15 cellular contexts compared by ENCODE assay signal in the genomic region with DNA sequence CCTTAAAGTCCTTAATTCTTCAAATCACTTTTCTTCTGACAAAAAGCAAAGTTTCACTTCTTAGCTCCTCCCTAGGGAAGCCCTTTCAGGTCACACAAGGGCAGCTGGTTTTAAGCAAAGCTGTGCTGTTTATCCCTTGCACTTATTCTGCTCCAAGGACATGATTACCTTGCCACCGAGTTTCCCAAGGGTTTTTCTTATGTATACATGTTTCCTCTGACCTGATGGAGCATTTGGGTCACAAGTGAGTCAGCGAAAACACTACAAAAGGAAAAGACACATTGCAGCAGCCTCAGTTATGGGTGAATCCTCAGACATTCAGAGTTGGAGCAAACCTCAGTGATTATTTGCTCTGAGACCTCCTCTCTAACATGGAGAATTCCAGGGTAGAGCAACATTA. TPM values are rescaled to one million over a fixed set of nuclear protein-coding genes. Genes with fewer than 3 reads are reported as not detected.
DNase-seq lines count a peak whose midpoint lies in the region; FAIRE-seq and TF ChIP-seq lines count a peak whose summit lies in the region.
"Had no signal": no experiment of that assay in that cellular context is flagged by ENCODE, and none has a peak within 500 bp of the region (broad histone marks: within the 10 kb centered on the region; RNA-seq: fewer than 3 reads in every experiment).

No MANE protein-coding gene starts in this region.

- no peak overlapping the region for H3K23ac ChIP-seq in trophoblast cell (ENCODE audit: low read length)

- H4K91ac ChIP-seq in trophoblast cell (ENCODE audit: low read depth, low read length), result no peak overlapping the region

- H3K79me2 ChIP-seq in OCI-LY7 (ENCODE audit: insufficient read depth, low read depth, low read length) (no peaks in the 10 kb centered on the region), trophoblast cell (ENCODE audit: control insufficient read depth, insufficient read depth, low read length, poor library complexity) (peaks cover 2% of the 10 kb centered on the region)

- H3K4me3 ChIP-seq in OCI-LY7 (ENCODE audit: low read depth, low read length, poor library complexity, severe bottlenecking), result no peak overlapping the region
- H3K4me3 ChIP-seq in trophoblast cell (ENCODE audit: low read depth, low read length), result no peak overlapping the region
- H3K4me3 ChIP-seq: heart left ventricle had no signal

- intact Hi-C loops in OCI-LY7 (cut with micrococcal nuclease; ENCODE audit: unreplicated experiment), result no loop called here
- intact Hi-C loops in activated T-helper 1 cell treated with anti-CD3 and anti-CD28 coated beads, Interleukin-12 subunit alpha, Interleukin-12 subunit beta, Interleukin-2, Interleukin-4 antibody, amounts not matched to agents 30 ng/mL and 10 ng/mL and 1 ng/mL, durations not matched to agents 14 hours and 24 hours and 36 hours (cut with micrococcal nuclease), result no loop called here

- no peaks in the 10 kb centered on the region for H3K9me2 ChIP-seq in OCI-LY7 (ENCODE audit: insufficient read depth, low read length)

- H2BK120ac ChIP-seq in trophoblast cell (ENCODE audit: insufficient read depth, low read length, poor library complexity), result no peak overlapping the region

- no peaks in the 10 kb centered on the region for H4K20me1 ChIP-seq in OCI-LY7 (ENCODE audit: insufficient read depth, low read length)

- no peak overlapping the region for H4K8ac ChIP-seq in trophoblast cell (ENCODE audit: low read depth, low read length)

- H2BK5ac ChIP-seq in trophoblast cell (ENCODE audit: low read depth, low read length, poor library complexity), result no peak overlapping the region

- FAIRE-seq in H54 (lab: Jason Lieb, UNC), result peak; percentile 69

- no peak overlapping the region for H3K14ac ChIP-seq in trophoblast cell (ENCODE audit: low read length)

- H3K9me3 Mint-ChIP-seq in activated T-helper 1 cell treated with anti-CD3 and anti-CD28 coated beads, Interleukin-12 subunit alpha, Interleukin-12 subunit beta, Interleukin-2, Interleukin-4 antibody, amounts not matched to agents 30 ng/mL and 10 ng/mL and 1 ng/mL, durations not matched to agents 14 hours and 24 hours and 36 hours, result peaks cover 4% of the 10 kb centered on the region

- DNase-seq in H54 (ENCODE audit: insufficient read length, low spot score) (no peak), OCI-LY7 (ENCODE audit: low spot score) (no peak), fibroblast of gingiva (ENCODE audit: low read depth) (peak; percentile 33), trophoblast cell (no peak), DMS 273 (lab: John Stamatoyannopoulos, UW; ENCODE audit: unreplicated experiment) (no peak), activated gamma-delta T cell treated with Interleukin-2 at 50 U/mL for 16 hours (no peak)
- no peak for DNase-seq in activated T-helper 1 cell treated with anti-CD3 and anti-CD28 coated beads, Interleukin-12 subunit alpha, Interleukin-12 subunit beta, Interleukin-2, Interleukin-4 antibody, amounts not matched to agents 30 ng/mL and 10 ng/mL and 1 ng/mL, durations not matched to agents 14 hours and 24 hours and 36 hours (ENCODE audit: low spot score)
- DNase-seq: activated CD4-positive, alpha-beta T cell treated with anti-CD3 and anti-CD28 coated beads, Interleukin-2, amount 50 U/mL, for 48 hours; CD8-positive, alpha-beta T cell; effector CD4-positive, alpha-beta T cell; heart left ventricle; NCI-H1417 treated with DMSO at 0.1 percent for 48 hours; NCI-H446 treated with DMSO at 0.1 percent for 48 hours; T1000 had no signal

- H3K18ac ChIP-seq in trophoblast cell (ENCODE audit: low read length), result no peak overlapping the region

- H2AK5ac ChIP-seq in trophoblast cell (ENCODE audit: low read length), result no peak overlapping the region

- no peaks in the 10 kb centered on the region for H3K4me1 Mint-ChIP-seq in activated T-helper 1 cell treated with anti-CD3 and anti-CD28 coated beads, Interleukin-12 subunit alpha, Interleukin-12 subunit beta, Interleukin-2, Interleukin-4 antibody, amounts not matched to agents 30 ng/mL and 10 ng/mL and 1 ng/mL, durations not matched to agents 14 hours and 24 hours and 36 hours (ENCODE audit: low read depth)

- H3K9ac ChIP-seq in trophoblast cell (ENCODE audit: low read length), result no peak overlapping the region

- H2AFZ ChIP-seq in OCI-LY7 (ENCODE audit: low read length), result peak overlapping the region; percentile 64
- no peak overlapping the region for H2AFZ ChIP-seq in trophoblast cell (ENCODE audit: insufficient read depth, low read length, poor library complexity)

- H3K27ac ChIP-seq in OCI-LY7 (ENCODE audit: low read depth, low read length, poor library complexity, severe bottlenecking) (no peak overlapping the region), trophoblast cell (ENCODE audit: low read depth, low read length) (peak overlapping the region; percentile 18)
- H3K27ac ChIP-seq: heart left ventricle had no signal

- H3K4ac ChIP-seq in trophoblast cell (ENCODE audit: low read depth, low read length), result no peak overlapping the region

- peaks cover 7% of the 10 kb centered on the region for H3K79me1 ChIP-seq in trophoblast cell (ENCODE audit: low read length)

- no peak for TF ChIP-seq CTCF in OCI-LY7 (conservative IDR thresholded peaks at IDR 0.05; ENCODE audit: low read length)

- no peak overlapping the region for H2BK12ac ChIP-seq in trophoblast cell (ENCODE audit: low read length)

- no peak overlapping the region for H3K27ac Mint-ChIP-seq in activated T-helper 1 cell treated with anti-CD3 and anti-CD28 coated beads, Interleukin-12 subunit alpha, Interleukin-12 subunit beta, Interleukin-2, Interleukin-4 antibody, amounts not matched to agents 30 ng/mL and 10 ng/mL and 1 ng/mL, durations not matched to agents 14 hours and 24 hours and 36 hours
- H3K27ac Mint-ChIP-seq: activated T-helper 2 cell treated with anti-CD3 and anti-CD28 coated beads, Interferon-gamma antibody, Interleukin-2, Interleukin-4, amounts not matched to agents 10 μg/mL and 5 μg/mL and 100 μg/mL, durations not matched to agents 14 hours and 24 hours and 36 hours; CD8-positive, alpha-beta T cell had no signal

- H3K27me3 ChIP-seq in trophoblast cell (ENCODE audit: insufficient read depth, low read length), result no peaks in the 10 kb centered on the region
- H3K27me3 ChIP-seq: heart left ventricle had no signal

- H3K27me3 Mint-ChIP-seq in activated T-helper 1 cell treated with anti-CD3 and anti-CD28 coated beads, Interleukin-12 subunit alpha, Interleukin-12 subunit beta, Interleukin-2, Interleukin-4 antibody, amounts not matched to agents 30 ng/mL and 10 ng/mL and 1 ng/mL, durations not matched to agents 14 hours and 24 hours and 36 hours (ENCODE audit: insufficient read depth), result no peaks in the 10 kb centered on the region

- CTCF ChIA-PET in OCI-LY7 (lab: Charles Lee; ENCODE audit: unreplicated experiment), result no interaction called here

- H3K36me3 Mint-ChIP-seq in activated T-helper 1 cell treated with anti-CD3 and anti-CD28 coated beads, Interleukin-12 subunit alpha, Interleukin-12 subunit beta, Interleukin-2, Interleukin-4 antibody, amounts not matched to agents 30 ng/mL and 10 ng/mL and 1 ng/mL, durations not matched to agents 14 hours and 24 hours and 36 hours (ENCODE audit: low read depth), result no peaks in the 10 kb centered on the region
- H3K36me3 Mint-ChIP-seq: CD8-positive, alpha-beta T cell had no signal

- no TSS peak for BruUV-seq in OCI-LY7 (replicated peaks; lab: Mats Ljungman, UMichigan)

- no peak overlapping the region for H3K4me2 ChIP-seq in OCI-LY7 (ENCODE audit: low read length)
- no peak overlapping the region for H3K4me2 ChIP-seq in trophoblast cell (ENCODE audit: low read length)

- no CpG with 5 or more reads among the region's 2 CpGs for WGBS in trophoblast cell (ENCODE audit: extremely low coverage, insufficient coverage, insufficient read length)

- no peak for TF ChIP-seq POLR2A in H54 (IDR thresholded peaks at IDR 0.05; ENCODE audit: low read depth, low read length)

- H3K4me3 Mint-ChIP-seq in activated T-helper 1 cell treated with anti-CD3 and anti-CD28 coated beads, Interleukin-12 subunit alpha, Interleukin-12 subunit beta, Interleukin-2, Interleukin-4 antibody, amounts not matched to agents 30 ng/mL and 10 ng/mL and 1 ng/mL, durations not matched to agents 14 hours and 24 hours and 36 hours, result no peak overlapping the region
- H3K4me3 Mint-ChIP-seq: CD8-positive, alpha-beta T cell had no signal

- H3K9me3 ChIP-seq in OCI-LY7 (ENCODE audit: low read length) (peaks cover 21% of the 10 kb centered on the region; the same call in 1 of the 2 replicates), trophoblast cell (ENCODE audit: insufficient read depth, low read depth, low read length) (no peaks in the 10 kb centered on the region)
- H3K9me3 ChIP-seq: heart left ventricle had no signal

- H3K36me3 ChIP-seq in OCI-LY7 (ENCODE audit: insufficient read depth, low read length), result no peaks in the 10 kb centered on the region
- no peaks in the 10 kb centered on the region for H3K36me3 ChIP-seq in trophoblast cell (ENCODE audit: control insufficient read depth in 1 of 2, insufficient read depth in 2 of 2, low read length in 2 of 2)
- H3K36me3 ChIP-seq: heart left ventricle had no signal

- H3K4me1 ChIP-seq in OCI-LY7 (ENCODE audit: insufficient read depth, low read length, poor library complexity, severe bottlenecking), result no peaks in the 10 kb centered on the region
- peaks cover 2 to 6% of the 10 kb centered on the region in 2 experiments for H3K4me1 ChIP-seq in trophoblast cell (ENCODE audit: control insufficient read depth in 1 of 2, insufficient read depth in 2 of 2, low read length in 2 of 2)
- H3K4me1 ChIP-seq: heart left ventricle had no signal

- POLR2A ChIA-PET in OCI-LY7 (lab: Charles Lee), result no interaction called here

- H4K12ac ChIP-seq in trophoblast cell (ENCODE audit: low read depth, low read length), result no peak overlapping the region

RNA-seq across cellular contexts. Expression of gene ILRUN, which starts 26.6 kb away (rescaled TPM):
- total RNA-seq in OCI-LY7 (2014; rRNA removed; shearing (Covaris generic)), result 25.6 and 27.1 TPM in 2 replicates
- total RNA-seq in OCI-LY7 (2022), result 77.6 and 82.7 TPM in 2 replicates
- polyA plus RNA-seq in trophoblast cell (2013), result 39.4 and 41.5 TPM in 2 replicates
- total RNA-seq in activated T-helper 1 cell treated with anti-CD3 and anti-CD28 coated beads, Interleukin-12 subunit alpha, Interleukin-12 subunit beta, Interleukin-2, Interleukin-4 antibody, amounts not matched to agents 30 ng/mL and 10 ng/mL and 1 ng/mL, durations not matched to agents 14 hours and 24 hours and 36 hours, result 62.7 and 64.4 TPM in 2 replicates

RNA-seq across cellular contexts. Expression of gene SNRPC, which starts 34.1 kb away (rescaled TPM):
- total RNA-seq in OCI-LY7 (2014; rRNA removed; shearing (Covaris generic)), result 158 and 210 TPM in 2 replicates
- total RNA-seq in OCI-LY7 (2022), result 177 and 184 TPM in 2 replicates
- polyA plus RNA-seq in trophoblast cell (2013), result 130 and 134 TPM in 2 replicates
- 163 and 185 TPM in 2 replicates for total RNA-seq in activated T-helper 1 cell treated with anti-CD3 and anti-CD28 coated beads, Interleukin-12 subunit alpha, Interleukin-12 subunit beta, Interleukin-2, Interleukin-4 antibody, amounts not matched to agents 30 ng/mL and 10 ng/mL and 1 ng/mL, durations not matched to agents 14 hours and 24 hours and 36 hours
